Comparison of ENCODE assay signal across 1 cellular context in genomic region chr1:160807738-160808137, GRCh38.
TF ChIP-seq lines count a peak whose summit lies in the region.

No MANE protein-coding gene starts in this region.

TF ChIP-seq in GM12878, 131 proteins besides CTCF, POLR2A, EP300 and RAD21:
- no peak for TF ChIP-seq NFXL1 (IDR thresholded peaks at IDR 0.05; ENCODE audit: borderline replicate concordance)
- no peak for TF ChIP-seq BRCA1 (IDR thresholded peaks at IDR 0.05; ENCODE audit: low read depth, low read length)
- TF ChIP-seq BCL3 (IDR thresholded peaks at IDR 0.05; ENCODE audit: borderline replicate concordance, insufficient read depth, low read depth, low read length, poor library complexity, severe bottlenecking), result no peak
- no peak for TF ChIP-seq TCF7 (IDR thresholded peaks at IDR 0.05; ENCODE audit: borderline replicate concordance)
- no peak for TF ChIP-seq PAX8 (IDR thresholded peaks at IDR 0.05)
- TF ChIP-seq CHD4 (IDR thresholded peaks at IDR 0.05), result no peak
- TF ChIP-seq PAX5 (IDR thresholded peaks at IDR 0.05; ENCODE audit: borderline replicate concordance, low read depth, low read length), result no peak
- no peak for TF ChIP-seq PRDM15 (CRISPR knock-in tag; IDR thresholded peaks at IDR 0.05)
- no peak for TF ChIP-seq BHLHE40 (IDR thresholded peaks at IDR 0.05; ENCODE audit: borderline replicate concordance in 1 of 2, low read depth in 2 of 2, low read length in 1 of 2)
- TF ChIP-seq EZH2 (IDR thresholded peaks at IDR 0.05; ENCODE audit: borderline replicate concordance, control insufficient read depth, low read depth, low read length), result no peak
- no peak for TF ChIP-seq MAX (IDR thresholded peaks at IDR 0.05; ENCODE audit: low read depth, low read length)
- TF ChIP-seq CREB1 (IDR thresholded peaks at IDR 0.05; ENCODE audit: low read depth), result no peak
- TF ChIP-seq LARP7 (IDR thresholded peaks at IDR 0.05), result no peak
- no peak for TF ChIP-seq POLR2AphosphoS2 (IDR thresholded peaks at IDR 0.05; ENCODE audit: low read depth, low read length)
